In the genomic region with DNA sequence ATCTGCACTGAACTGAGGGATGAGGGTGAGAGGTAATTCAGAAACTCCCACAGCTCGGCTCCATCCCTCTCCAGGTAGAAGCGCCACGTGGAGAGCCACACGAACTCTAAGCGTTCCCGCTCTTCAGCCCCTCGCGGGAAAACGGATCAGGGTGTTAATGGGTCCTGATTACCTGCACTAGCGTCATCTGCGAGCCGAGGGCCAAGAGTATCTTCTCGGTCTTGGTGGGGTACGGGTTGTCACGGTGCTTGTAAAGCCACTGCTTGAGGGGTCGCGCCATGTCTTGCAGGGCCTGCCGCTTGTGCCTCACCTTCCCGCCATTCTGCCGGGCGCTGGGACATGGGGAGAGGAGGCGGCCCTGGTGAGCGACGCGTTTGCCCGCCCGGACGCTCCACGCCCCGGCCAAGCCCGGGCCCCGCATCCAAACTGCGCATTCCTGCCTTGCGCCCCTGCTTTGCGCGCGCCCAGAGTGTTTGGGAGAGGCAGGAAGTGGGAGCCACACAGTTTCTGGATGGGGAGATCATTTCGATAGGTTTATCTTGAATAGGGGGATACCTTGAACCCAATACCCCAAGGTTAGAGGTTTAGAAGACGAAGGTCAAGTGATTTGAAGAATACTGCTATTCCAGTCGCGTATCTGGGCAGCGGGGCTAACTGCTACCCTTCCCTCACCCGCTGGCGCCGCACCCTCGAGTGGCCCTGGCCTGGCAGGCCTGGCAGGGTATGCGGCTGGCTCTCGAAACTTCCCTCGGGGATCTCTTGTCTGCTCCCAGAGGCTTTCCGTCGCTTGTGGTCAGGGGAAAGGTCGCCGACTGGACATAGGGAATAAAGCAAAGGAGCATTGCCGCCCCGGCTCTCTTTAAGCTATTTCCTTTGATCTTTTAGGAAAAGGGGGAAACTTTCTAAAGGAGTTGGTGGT, we compare ENCODE assay signal across 8 cellular contexts. TPM values are rescaled to one million over a fixed set of nuclear protein-coding genes. Genes with fewer than 3 reads are reported as not detected.
DNase-seq lines count a peak whose midpoint lies in the region; ATAC-seq and TF ChIP-seq lines count a peak whose summit lies in the region.

No MANE protein-coding gene starts in this region.

- no peak overlapping the region for H3K9ac ChIP-seq in HUES64 (ENCODE audit: low read depth, low read length)

- intact Hi-C loops in left colon (cut with DNase I, micrococcal nuclease) (loop anchor here in 1 of 2 donors (5.0 kb wide), 1 partner anchor 501 kb away; no protein-coding TSS in a partner anchor), posterior vena cava (cut with DNase I) (loop anchor here (2.0 to 10.0 kb wide), 5 partner anchors 15 to 653 kb away; no protein-coding TSS in a partner anchor)

- H3K4me3 ChIP-seq in HUES64 (ENCODE audit: low read length): peak overlapping the region; percentile 73
- H3K4me3 ChIP-seq in astrocyte of the cerebellum (ENCODE audit: low read depth, low read length): peak overlapping the region; percentile 45

- no peak overlapping the region for H3K27ac Mint-ChIP-seq in stimulated activated naive CD8-positive, alpha-beta T cell treated with anti-CD3 and anti-CD28 coated beads, Interleukin-15, Interleukin-2, amounts not matched to agents 100 ng/mL and 50 ng/mL, for 24 hours

- H3K36me3 ChIP-seq in HUES64 (ENCODE audit: insufficient read depth, low read length): no peaks in the 10 kb centered on the region

- H3K4me1 ChIP-seq in HUES64 (ENCODE audit: insufficient read depth, low read length): peaks cover 1% of the 10 kb centered on the region

- in situ Hi-C loops in astrocyte of the cerebellum (cut with HindIII; ENCODE audit: low sequenced_read_pairs): no loop called here

- H3K27me3 Mint-ChIP-seq in stimulated activated naive CD8-positive, alpha-beta T cell treated with anti-CD3 and anti-CD28 coated beads, Interleukin-15, Interleukin-2, amounts not matched to agents 100 ng/mL and 50 ng/mL, for 24 hours: peaks cover 67% of the 10 kb centered on the region

- ATAC-seq in left colon (no peak), GM21717 (IDR thresholded peaks at IDR 0.05; ENCODE audit: unreplicated experiment) (no peak)

- peaks cover 78% of the 10 kb centered on the region for H3K27me3 ChIP-seq in HUES64 (ENCODE audit: insufficient read depth, low read length)

- WGBS in HUES64: 5% methylated on average over 55 of the region's 55 CpGs

- no peak overlapping the region for H3K27ac ChIP-seq in HUES64 (ENCODE audit: low read depth, low read length)

- no peak for DNase-seq in astrocyte of the cerebellum (ENCODE audit: low read depth)
- DNase-seq in left colon: peak; percentile 9 to 25
- no peak for DNase-seq in NCI-H2227 (lab: John Stamatoyannopoulos, UW; ENCODE audit: unreplicated experiment)
- DNase-seq in posterior vena cava (ENCODE audit: low spot score): no peak
- no peak for DNase-seq in mucosa of gallbladder (ENCODE audit: low spot score)

- no peaks in the 10 kb centered on the region for H3K36me3 Mint-ChIP-seq in stimulated activated naive CD8-positive, alpha-beta T cell treated with anti-CD3 and anti-CD28 coated beads, Interleukin-15, Interleukin-2, amounts not matched to agents 100 ng/mL and 50 ng/mL, for 24 hours (ENCODE audit: low read depth)

- H3K9me3 ChIP-seq in HUES64 (ENCODE audit: insufficient read depth, low read depth, low read length): no peaks in the 10 kb centered on the region

- peak overlapping the region; percentile 65 for H3K4me3 Mint-ChIP-seq in stimulated activated naive CD8-positive, alpha-beta T cell treated with anti-CD3 and anti-CD28 coated beads, Interleukin-15, Interleukin-2, amounts not matched to agents 100 ng/mL and 50 ng/mL, for 24 hours

- no peaks in the 10 kb centered on the region for H3K9me3 Mint-ChIP-seq in stimulated activated naive CD8-positive, alpha-beta T cell treated with anti-CD3 and anti-CD28 coated beads, Interleukin-15, Interleukin-2, amounts not matched to agents 100 ng/mL and 50 ng/mL, for 24 hours

- peaks cover 31% of the 10 kb centered on the region for H3K4me1 Mint-ChIP-seq in stimulated activated naive CD8-positive, alpha-beta T cell treated with anti-CD3 and anti-CD28 coated beads, Interleukin-15, Interleukin-2, amounts not matched to agents 100 ng/mL and 50 ng/mL, for 24 hours (ENCODE audit: low read depth)

- no peak for TF ChIP-seq CTCF in astrocyte of the cerebellum (IDR thresholded peaks at IDR 0.05; ENCODE audit: low read depth, low read length, missing control alignments)

RNA-seq across cellular contexts. Expression of a gene that starts 4.2 kb away (rescaled TPM):
- 0.30 TPM for polyA plus RNA-seq in HUES64 (2013, experiment 1 of 2)
- polyA plus RNA-seq in HUES64 (2013, experiment 2 of 2): 0.38 TPM
- under 1 TPM; 0.06 to 0.75 TPM for total RNA-seq in left colon
- total RNA-seq in posterior vena cava: 10 to 100 TPM; 27.0 to 31.1 TPM
- 5.2 TPM for total RNA-seq in mucosa of gallbladder

Comparison
In these comparisons a context has a peak if more than half of its experiments do, and no peak if none do; other contexts are left out.
1. DNase-seq: peak in left colon (2 of 2); none in astrocyte of the cerebellum (single experiment), NCI-H2227 (single experiment), posterior vena cava (single experiment) and mucosa of gallbladder (single experiment).